ENCODE assay signal across 21 cellular contexts in genomic region chr7:124791876-124792446, GRCh38. TPM values are rescaled to one million over a fixed set of nuclear protein-coding genes. Genes with fewer than 3 reads are reported as not detected.
A peak's percentile ranks its signal among the peaks of the same experiment; 100 is the strongest.
DNase-seq lines count a peak whose midpoint lies in the region; ATAC-seq and TF ChIP-seq lines count a peak whose summit lies in the region.
"Had no signal": no experiment of that assay in that cellular context is flagged by ENCODE, and none has a peak within 500 bp of the region (broad histone marks: within the 10 kb centered on the region; RNA-seq: fewer than 3 reads in every experiment).

No MANE protein-coding gene starts in this region.

- H3K27ac ChIP-seq in HEK293 (ENCODE audit: extremely low read depth, low read depth, low read length) (no peak overlapping the region), thoracic aorta (no peak overlapping the region), esophagus squamous epithelium (no peak overlapping the region)
- H3K27ac ChIP-seq: C4-2B, GM23248, KMS-11, Peyer's patch had no signal

- H3K27me3 ChIP-seq in thoracic aorta (replicated peaks; ENCODE audit: insufficient read depth) (no peaks in the 10 kb centered on the region), esophagus squamous epithelium (peaks cover 0 to 11% (median 0%) of the 10 kb centered on the region in 4 donors)
- H3K27me3 ChIP-seq: MG63, Peyer's patch had no signal

- WGBS in esophagus squamous epithelium, 2 donors = 87 to 95% methylated on average over 2 of the region's 2 CpGs

- intact Hi-C loops in activated CD4-positive, alpha-beta T cell treated with anti-CD3 and anti-CD28 coated beads for 36 hours (cut with DNase I, micrococcal nuclease) = no loop called here
- intact Hi-C loops in esophagus squamous epithelium (cut with DNase I) = no loop called here

- no peak overlapping the region for H3K4me3 Mint-ChIP-seq in activated CD4-positive, alpha-beta T cell treated with anti-CD3 and anti-CD28 coated beads for 36 hours

- H3K9me3 Mint-ChIP-seq in activated CD4-positive, alpha-beta T cell treated with anti-CD3 and anti-CD28 coated beads for 36 hours (ENCODE audit: low read depth) = peaks cover 6% of the 10 kb centered on the region

- TF ChIP-seq POLR2A in esophagus squamous epithelium (IDR thresholded peaks at IDR 0.05) = no peak

- TF ChIP-seq CTCF in HEK293 (tag by site-specific recombination; IDR thresholded peaks at IDR 0.05) = no peak
- TF ChIP-seq CTCF in thoracic aorta (IDR thresholded peaks at IDR 0.05) = no peak
- TF ChIP-seq CTCF in esophagus squamous epithelium (IDR thresholded peaks at IDR 0.05) = no peak

- no peak for ATAC-seq in thoracic aorta (ENCODE audit: insufficient number of reproducible peaks, low FRiP score, low read depth)
- no peak for ATAC-seq in activated CD4-positive, alpha-beta T cell treated with anti-CD3 and anti-CD28 coated beads for 36 hours

- H3K36me3 ChIP-seq in HEK293 (ENCODE audit: control insufficient read depth in 2 of 2, insufficient read depth in 1 of 2, low read length in 2 of 2) (no peaks in the 10 kb centered on the region), thoracic aorta (no peaks in the 10 kb centered on the region), esophagus squamous epithelium (no peaks in the 10 kb centered on the region)
- H3K36me3 ChIP-seq: HAP-1, MG63, Peyer's patch had no signal

- H3K4me1 Mint-ChIP-seq in activated CD4-positive, alpha-beta T cell treated with anti-CD3 and anti-CD28 coated beads for 36 hours = no peaks in the 10 kb centered on the region

- H3K9me3 ChIP-seq in HEK293 (ENCODE audit: control insufficient read depth, insufficient read depth, low read depth, low read length) (no peaks in the 10 kb centered on the region), thoracic aorta (no peaks in the 10 kb centered on the region), esophagus squamous epithelium (no peaks in the 10 kb centered on the region)
- H3K9me3 ChIP-seq: HAP-1, MG63, Peyer's patch had no signal

- POLR2A ChIA-PET in HEK293 (lab: Yijun Ruan, JAX) = no interaction called here
- POLR2A ChIA-PET in activated CD4-positive, alpha-beta T cell treated with anti-CD3 and anti-CD28 coated beads for 36 hours (lab: Charles Lee) = no interaction called here

- H3K4me3 ChIP-seq in HEK293 (ENCODE audit: low read depth, low read length) (no peak overlapping the region), thoracic aorta (peak overlapping the region; percentile 66), esophagus squamous epithelium (no peak overlapping the region)
- H3K4me3 ChIP-seq: GM23248, HAP-1, MG63, Peyer's patch had no signal

- H3K4me1 ChIP-seq in HEK293 (ENCODE audit: control insufficient read depth, insufficient read depth, low read length) (no peaks in the 10 kb centered on the region), thoracic aorta (ENCODE audit: control insufficient read depth in 1 of 2, low read depth in 2 of 2) (peaks cover 0 to 6% of the 10 kb centered on the region in 2 donors), esophagus squamous epithelium (no peaks in the 10 kb centered on the region)
- H3K4me1 ChIP-seq: Peyer's patch had no signal

- CTCF ChIA-PET in HEK293 (lab: Yijun Ruan, JAX) = interaction anchor here (0.5 to 0.8 kb wide), 2 partner anchors 26 to 316 kb away, joined by 3 to 4 read pairs; partner anchors contain the start of gene GPR37
- CTCF ChIA-PET in activated CD4-positive, alpha-beta T cell treated with anti-CD3 and anti-CD28 coated beads for 36 hours (lab: Charles Lee) = interaction anchor here (1.4 kb wide), 1 partner anchor 9 kb away, joined by 3 read pairs; no protein-coding TSS in a partner anchor

- H3K27ac Mint-ChIP-seq in activated CD4-positive, alpha-beta T cell treated with anti-CD3 and anti-CD28 coated beads for 36 hours = no peak overlapping the region

- H3K36me3 Mint-ChIP-seq in activated CD4-positive, alpha-beta T cell treated with anti-CD3 and anti-CD28 coated beads for 36 hours (ENCODE audit: low read depth) = no peaks in the 10 kb centered on the region

- peaks cover 21% of the 10 kb centered on the region for H3K27me3 Mint-ChIP-seq in activated CD4-positive, alpha-beta T cell treated with anti-CD3 and anti-CD28 coated beads for 36 hours

- DNase-seq in M059J (ENCODE audit: low read depth) (peak; percentile 38), islet precursor cell (peak; percentile 74), thoracic aorta (ENCODE audit: low spot score) (no peak), pons (ENCODE audit: low spot score) (no peak), esophagus squamous epithelium (lab: John Stamatoyannopoulos, UW) (no peak)
- no peak for DNase-seq in activated CD4-positive, alpha-beta T cell treated with anti-CD3 and anti-CD28 coated beads for 36 hours
- DNase-seq: ACHN, DMS153, GF-D8, GM23248, MG63, NCI-H1436 treated with DMSO at 0.1 percent for 48 hours, NCI-H2029 treated with DMSO at 0.1 percent for 48 hours, NCI-H2171, NCI-H526, Peyer's patch, Right ventricle myocardium superior had no signal

TF ChIP-seq in HEK293, 187 proteins besides CTCF, POLR2A, EP300 and RAD21:
- TF ChIP-seq ATF2 (tag by site-specific recombination; IDR thresholded peaks at IDR 0.05; ENCODE audit: low read depth) (peak; percentile 52), ZNF600 (tag by site-specific recombination; IDR thresholded peaks at IDR 0.05) (no peak)
TF ChIP-seq in HEK293: peak in this region for 1.

RNA-seq across cellular contexts. Expression of gene GPR37, which starts 26.4 kb away (rescaled TPM):
- 3.8 and 6.2 TPM in 2 replicates for total RNA-seq in M059J (2014; rRNA removed; shearing (Covaris generic))
- total RNA-seq in thoracic aorta (1 to 10 TPM in 1 of 2 donors, under 1 TPM in 1; 0.41 to 2.8 TPM), esophagus squamous epithelium (10 to 100 TPM in 2 of 4 donors, 1 to 10 TPM in 2; 3.7 to 17.0 (median 9.7) TPM)
- total RNA-seq in activated CD4-positive, alpha-beta T cell treated with anti-CD3 and anti-CD28 coated beads for 36 hours = not detected
- total RNA-seq: GM23248, Right ventricle myocardium superior had no signal

Comparison
In these comparisons a context has a peak if more than half of its experiments do, and no peak if none do; other contexts are left out.
1. DNase-seq: peak in M059J (single experiment) and islet precursor cell (single experiment); none in thoracic aorta (single experiment), activated CD4-positive, alpha-beta T cell treated with anti-CD3 and anti-CD28 coated beads for 36 hours (single experiment), pons (single experiment) and esophagus squamous epithelium (single experiment).